Comparison of ENCODE assay signal across 35 cellular contexts in the genomic region with DNA sequence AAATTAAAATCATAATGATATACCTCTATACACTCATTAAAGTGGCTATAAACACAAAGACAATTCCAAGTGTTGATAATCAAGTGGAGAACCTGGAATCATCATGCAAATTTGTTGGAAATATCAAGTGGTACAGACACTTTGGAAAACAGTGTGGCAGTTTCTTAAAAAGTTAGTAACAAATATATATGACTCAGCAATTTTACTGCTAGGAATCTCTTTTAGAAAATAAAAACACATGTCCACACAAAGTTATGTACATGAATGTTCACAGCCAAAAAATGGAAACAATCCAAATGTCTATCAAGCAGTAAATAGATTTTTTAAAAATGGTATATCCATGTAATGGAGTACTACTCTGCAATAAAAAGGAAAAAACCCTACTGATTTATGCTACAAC.
"Had no signal": no experiment of that assay in that cellular context is flagged by ENCODE, and none has a peak within 500 bp of the region (broad histone marks: within the 10 kb centered on the region; RNA-seq: fewer than 3 reads in every experiment).

No MANE protein-coding gene starts in this region.

- H3K4me1 ChIP-seq: adrenal gland, body of pancreas had no signal

- ATAC-seq: activated CD8-positive, alpha-beta T cell treated with anti-CD3 and anti-CD28 coated beads for 36 hours; activated naive CD4-positive, alpha-beta T cell treated with anti-CD3 and anti-CD28 coated beads, Interleukin-2, amount 50 U/mL, for 72 hours; activated T-cell treated with anti-CD3 and anti-CD28 coated beads, Interleukin-2, amount 50 U/mL, for 4 hours; activated T-cell treated with anti-CD3 and anti-CD28 coated beads, Interleukin-2, amount 50 U/mL, for 72 hours; activated T-helper 17 cell treated with anti-CD3 and anti-CD28 coated beads, Interleukin-2, amount 50 U/mL, for 72 hours; body of pancreas had no signal

- H3K27ac ChIP-seq: adrenal gland, body of pancreas, brain microvascular endothelial cell, cardiac muscle cell, VCaP had no signal

- DNase-seq: activated B cell treated with CpG ODN at 0.5 μM for 24 hours; activated CD4-positive, alpha-beta memory T cell treated with anti-CD3 and anti-CD28 coated beads for 36 hours; activated CD4-positive, alpha-beta T cell treated with anti-CD3 and anti-CD28 coated beads for 4 hours; activated CD4-positive, alpha-beta T cell treated with anti-CD3 and anti-CD28 coated beads, Interleukin-2, amount 10 ng/mL, durations not matched to agents 24 days and 14 days; activated CD4-positive, alpha-beta T cell treated with anti-CD3 and anti-CD28 coated beads, Interleukin-2, amount 50 U/mL, for 1 hour; activated CD4-positive, alpha-beta T cell treated with anti-CD3 and anti-CD28 coated beads, Interleukin-2, amount 50 U/mL, for 4 hours; activated CD4-positive, CD25-positive, alpha-beta regulatory T cell treated with anti-CD3 and anti-CD28 coated beads, Interleukin-2, amount 50 U/mL, for 72 hours; activated CD8-positive, alpha-beta memory T cell treated with anti-CD3 and anti-CD28 coated beads, Interleukin-2, amount 50 U/mL, for 4 hours; activated CD8-positive, alpha-beta T cell treated with anti-CD3 and anti-CD28 coated beads for 36 hours; activated effector memory CD4-positive, alpha-beta T cell treated with anti-CD3 and anti-CD28 coated beads, Interleukin-2, amount 50 U/mL, for 16 hours; activated gamma-delta T cell treated with Interleukin-2 at 50 U/mL for 16 hours; activated naive CD4-positive, alpha-beta T cell; activated naive CD4-positive, alpha-beta T cell treated with anti-CD3 and anti-CD28 coated beads for 36 hours; activated naive CD4-positive, alpha-beta T cell treated with anti-CD3 and anti-CD28 coated beads, Interleukin-2, amount 50 U/mL, for 16 hours; activated naive CD8-positive, alpha-beta T cell treated with anti-CD3 and anti-CD28 coated beads for 36 hours; activated T-cell treated with anti-CD3 and anti-CD28 coated beads for 4 hours; activated T-cell treated with anti-CD3 and anti-CD28 coated beads, Interleukin-2, amount 50 U/mL, for 1 hour; activated T-cell treated with anti-CD3 and anti-CD28 coated beads, Interleukin-2, amount 50 U/mL, for 4 hours; activated T-cell treated with anti-CD3 and anti-CD28 coated beads, Interleukin-2, amount 50 U/mL, for 72 hours; adrenal gland; amniotic stem cell; aorta; body of pancreas; brain microvascular endothelial cell; caudate nucleus; cerebellar nuclear complex; T-helper 2 cell; T-helper 9 cell had no signal

- H3K36me3 ChIP-seq: adrenal gland, brain microvascular endothelial cell, cardiac muscle cell had no signal

- H3K9me3 ChIP-seq: adrenal gland, body of pancreas had no signal

- H3K27me3 ChIP-seq: adrenal gland, body of pancreas, brain microvascular endothelial cell, cardiac muscle cell had no signal

- FAIRE-seq: astrocyte, bronchial epithelial cell, TTC549 had no signal

- H3K4me3 ChIP-seq: adrenal gland, body of pancreas, cardiac muscle cell had no signal
